ENCODE assay signal across 22 cellular contexts in genomic region chr4:73309211-73309610, GRCh38. TPM values are rescaled to one million over a fixed set of nuclear protein-coding genes. Genes with fewer than 3 reads are reported as not detected.
DNase-seq lines count a peak whose midpoint lies in the region; ATAC-seq lines count a peak whose summit lies in the region.
"Had no signal": no experiment of that assay in that cellular context is flagged by ENCODE, and none has a peak within 500 bp of the region (broad histone marks: within the 10 kb centered on the region; RNA-seq: fewer than 3 reads in every experiment).

No MANE protein-coding gene starts in this region.

- no peaks in the 10 kb centered on the region for H3K9me3 Mint-ChIP-seq in activated CD8-positive, alpha-beta T cell treated with anti-CD3 and anti-CD28 coated beads, Interleukin-2, amount 10 ng/mL, durations not matched to agents 7 days and 5 days (ENCODE audit: insufficient read depth)
- no peaks in the 10 kb centered on the region for H3K9me3 Mint-ChIP-seq in stimulated activated memory B cell treated with anti-CD40 and anti-IgM and Interleukin-4, amounts not matched to agents 10 μg/mL and 1 μg/mL and 100 μg/mL, for 72 hours
- H3K9me3 Mint-ChIP-seq: activated CD4-positive, alpha-beta T cell treated with anti-CD3 and anti-CD28 coated beads, Interleukin-2, amount 10 ng/mL, durations not matched to agents 24 days and 14 days; dendritic cell treated with granulocyte-macrophage colony-stimulating factor and Interleukin-4, amounts not matched to agents 40 ng/mL and 50 ng/mL, for 4 days; nephron had no signal

- CTCF ChIA-PET in activated CD8-positive, alpha-beta T cell treated with anti-CD3 and anti-CD28 coated beads, Interleukin-2, amount 10 ng/mL, durations not matched to agents 7 days and 5 days (lab: Charles Lee), result interaction anchor here (1.1 kb wide), 1 partner anchor 137 kb away, joined by 5 read pairs; no protein-coding TSS in a partner anchor

- peak; percentile 12 for DNase-seq in HPDE6-E6E7 (ENCODE audit: extremely low spot score)
- peak; percentile 52 for DNase-seq in amniotic epithelial cell (ENCODE audit: low read depth)
- peak; percentile 52 for DNase-seq in fibroblast of peridontal ligament (ENCODE audit: extremely low read depth)
- DNase-seq in superior temporal gyrus (ENCODE audit: extremely low spot score), result peak; percentile 15
- DNase-seq in activated CD8-positive, alpha-beta T cell treated with anti-CD3 and anti-CD28 coated beads, Interleukin-2, amount 10 ng/mL, durations not matched to agents 7 days and 5 days, result no peak
- no peak for DNase-seq in SKM-1 treated with dmso at 0.1 percent for 144 hours (lab: John Stamatoyannopoulos, UW; ENCODE audit: unreplicated experiment)
- DNase-seq: activated CD4-positive, alpha-beta T cell treated with anti-CD3 and anti-CD28 coated beads, Interleukin-2, amount 10 ng/mL, durations not matched to agents 24 days and 14 days; activated CD8-positive, alpha-beta memory T cell treated with anti-CD3 and anti-CD28 coated beads, Interleukin-2, amount 50 U/mL, for 48 hours; activated effector memory CD4-positive, alpha-beta T cell treated with anti-CD3 and anti-CD28 coated beads, Interleukin-2, amount 50 U/mL, for 16 hours; GDM1; hippocampal formation; mesendoderm; NCI-H1436 treated with DMSO at 0.1 percent for 48 hours; NCI-H2171 treated with DMSO at 0.1 percent for 48 hours; NCI-H774; small intestine; stimulated activated CD4-positive, alpha-beta T cell treated with anti-CD3 and anti-CD28 coated beads, Interleukin-4, amount 100 ng/mL, for 24 hours; uterus had no signal

- no peaks in the 10 kb centered on the region for H3K27me3 Mint-ChIP-seq in activated CD8-positive, alpha-beta T cell treated with anti-CD3 and anti-CD28 coated beads, Interleukin-2, amount 10 ng/mL, durations not matched to agents 7 days and 5 days (ENCODE audit: low read depth)
- no peaks in the 10 kb centered on the region for H3K27me3 Mint-ChIP-seq in stimulated activated memory B cell treated with anti-CD40 and anti-IgM and Interleukin-4, amounts not matched to agents 10 μg/mL and 1 μg/mL and 100 μg/mL, for 72 hours
- H3K27me3 Mint-ChIP-seq: dendritic cell treated with granulocyte-macrophage colony-stimulating factor and Interleukin-4, amounts not matched to agents 40 ng/mL and 50 ng/mL, for 4 days had no signal

- H3K4me1 Mint-ChIP-seq in activated CD8-positive, alpha-beta T cell treated with anti-CD3 and anti-CD28 coated beads, Interleukin-2, amount 10 ng/mL, durations not matched to agents 7 days and 5 days (ENCODE audit: low read depth), result no peaks in the 10 kb centered on the region
- no peaks in the 10 kb centered on the region for H3K4me1 Mint-ChIP-seq in stimulated activated memory B cell treated with anti-CD40 and anti-IgM and Interleukin-4, amounts not matched to agents 10 μg/mL and 1 μg/mL and 100 μg/mL, for 72 hours
- H3K4me1 Mint-ChIP-seq: activated CD4-positive, alpha-beta T cell treated with anti-CD3 and anti-CD28 coated beads, Interleukin-2, amount 10 ng/mL, durations not matched to agents 24 days and 14 days; nephron had no signal

- ATAC-seq in activated CD8-positive, alpha-beta T cell treated with anti-CD3 and anti-CD28 coated beads, Interleukin-2, amount 10 ng/mL, durations not matched to agents 7 days and 5 days, result no peak
- ATAC-seq in stimulated activated memory B cell treated with anti-CD40 and anti-IgM and Interleukin-4, amounts not matched to agents 10 μg/mL and 1 μg/mL and 100 μg/mL, for 72 hours, result no peak
- ATAC-seq: GM12878 had no signal

- no peaks in the 10 kb centered on the region for H3K36me3 Mint-ChIP-seq in activated CD8-positive, alpha-beta T cell treated with anti-CD3 and anti-CD28 coated beads, Interleukin-2, amount 10 ng/mL, durations not matched to agents 7 days and 5 days (ENCODE audit: low read depth)
- H3K36me3 Mint-ChIP-seq in stimulated activated memory B cell treated with anti-CD40 and anti-IgM and Interleukin-4, amounts not matched to agents 10 μg/mL and 1 μg/mL and 100 μg/mL, for 72 hours, result no peaks in the 10 kb centered on the region

- no peak overlapping the region for H3K27ac Mint-ChIP-seq in activated CD8-positive, alpha-beta T cell treated with anti-CD3 and anti-CD28 coated beads, Interleukin-2, amount 10 ng/mL, durations not matched to agents 7 days and 5 days
- no peak overlapping the region for H3K27ac Mint-ChIP-seq in stimulated activated memory B cell treated with anti-CD40 and anti-IgM and Interleukin-4, amounts not matched to agents 10 μg/mL and 1 μg/mL and 100 μg/mL, for 72 hours
- H3K27ac Mint-ChIP-seq: activated CD4-positive, alpha-beta T cell treated with anti-CD3 and anti-CD28 coated beads, Interleukin-2, amount 10 ng/mL, durations not matched to agents 24 days and 14 days; dendritic cell treated with granulocyte-macrophage colony-stimulating factor and Interleukin-4, amounts not matched to agents 40 ng/mL and 50 ng/mL, for 4 days; nephron had no signal

- H3K4me3 Mint-ChIP-seq in activated CD8-positive, alpha-beta T cell treated with anti-CD3 and anti-CD28 coated beads, Interleukin-2, amount 10 ng/mL, durations not matched to agents 7 days and 5 days, result no peak overlapping the region
- H3K4me3 Mint-ChIP-seq in stimulated activated memory B cell treated with anti-CD40 and anti-IgM and Interleukin-4, amounts not matched to agents 10 μg/mL and 1 μg/mL and 100 μg/mL, for 72 hours, result no peak overlapping the region
- H3K4me3 Mint-ChIP-seq: activated CD4-positive, alpha-beta T cell treated with anti-CD3 and anti-CD28 coated beads, Interleukin-2, amount 10 ng/mL, durations not matched to agents 24 days and 14 days; dendritic cell treated with granulocyte-macrophage colony-stimulating factor and Interleukin-4, amounts not matched to agents 40 ng/mL and 50 ng/mL, for 4 days; nephron had no signal

- POLR2A ChIA-PET in activated CD8-positive, alpha-beta T cell treated with anti-CD3 and anti-CD28 coated beads, Interleukin-2, amount 10 ng/mL, durations not matched to agents 7 days and 5 days (lab: Charles Lee), result no interaction called here

RNA-seq across cellular contexts. Expression of gene ANKRD17, which starts 50.6 kb away (rescaled TPM):
- 10 to 100 TPM; 45.8 to 46.6 TPM for total RNA-seq in activated CD8-positive, alpha-beta T cell treated with anti-CD3 and anti-CD28 coated beads, Interleukin-2, amount 10 ng/mL, durations not matched to agents 7 days and 5 days

Comparison
In these comparisons a context has a peak if more than half of its experiments do, and no peak if none do; other contexts are left out.
1. DNase-seq: peak in HPDE6-E6E7 (single experiment), amniotic epithelial cell (single experiment), fibroblast of peridontal ligament (single experiment) and superior temporal gyrus (single experiment); none in activated CD8-positive, alpha-beta T cell treated with anti-CD3 and anti-CD28 coated beads, Interleukin-2, amount 10 ng/mL, durations not matched to agents 7 days and 5 days (single experiment) and SKM-1 treated with dmso at 0.1 percent for 144 hours (single experiment).